16 cellular contexts compared by ENCODE assay signal in genomic region chr15:57923750-57924149, GRCh38.
A peak's percentile ranks its signal among the peaks of the same experiment; 100 is the strongest.
DNase-seq lines count a peak whose midpoint lies in the region; ATAC-seq and TF ChIP-seq lines count a peak whose summit lies in the region.
"Had no signal": no experiment of that assay in that cellular context is flagged by ENCODE, and none has a peak within 500 bp of the region (broad histone marks: within the 10 kb centered on the region; RNA-seq: fewer than 3 reads in every experiment).

No MANE protein-coding gene starts in this region.

- in situ Hi-C loops in mammary epithelial cell (cut with MboI; ENCODE audit: low sequenced_read_pairs in 2 of 2), result no loop called here

- H3K27me3 ChIP-seq in mammary epithelial cell (ENCODE audit: insufficient read depth, low read length) (no peaks in the 10 kb centered on the region), right atrium auricular region (no peaks in the 10 kb centered on the region), aorta (ENCODE audit: control insufficient read depth in 1 of 2, insufficient read depth in 2 of 2, low read length in 1 of 2) (no peaks in the 10 kb centered on the region)
- H3K27me3 ChIP-seq: ovary had no signal

- H3K4me1 ChIP-seq in mammary epithelial cell (ENCODE audit: insufficient read depth, low read length) (no peaks in the 10 kb centered on the region), right atrium auricular region (peaks cover 0 to 44% of the 10 kb centered on the region in 2 donors), aorta (ENCODE audit: control insufficient read depth in 1 of 2, insufficient read depth in 2 of 2, low read length in 2 of 2) (peaks cover 0 to 3% of the 10 kb centered on the region in 2 donors)

- H3K9me3 Mint-ChIP-seq in MCF 10A (ENCODE audit: unreplicated experiment) (no peaks in the 10 kb centered on the region), progenitor cell of endocrine pancreas (ENCODE audit: low read depth) (peaks cover 3% of the 10 kb centered on the region), natural killer cell (no peaks in the 10 kb centered on the region)

- H3K4me3 ChIP-seq in mammary epithelial cell (replicated peaks in 1 of 3; ENCODE audit: insufficient read depth in 1 of 3, low read depth in 2 of 3, low read length in 3 of 3) (no peak overlapping the region), right atrium auricular region (no peak overlapping the region), aorta (ENCODE audit: low read length in 2 of 2) (peak overlapping the region in 1 of 2 donors; percentile 17)
- H3K4me3 ChIP-seq: ovary had no signal

- 81% methylated on average over 2 of the region's 3 CpGs for WGBS in mammary epithelial cell (ENCODE audit: low coverage, missing lambda C conversion rate)
- WGBS in aorta, 2 donors, result 8 to 13% methylated on average over 3 of the region's 3 CpGs

- H3K27me3 Mint-ChIP-seq in MCF 10A (ENCODE audit: insufficient read depth, unreplicated experiment) (no peaks in the 10 kb centered on the region), progenitor cell of endocrine pancreas (peaks cover 8% of the 10 kb centered on the region), natural killer cell (ENCODE audit: low read depth in 2 of 2) (peaks cover 2 to 39% of the 10 kb centered on the region in 2 donors)

- no peaks in the 10 kb centered on the region for H3K79me2 ChIP-seq in mammary epithelial cell (ENCODE audit: insufficient read depth, low read length)

- no peaks in the 10 kb centered on the region for H3K36me3 Mint-ChIP-seq in MCF 10A (ENCODE audit: insufficient read depth, unreplicated experiment)
- H3K36me3 Mint-ChIP-seq in progenitor cell of endocrine pancreas (ENCODE audit: insufficient read depth), result no peaks in the 10 kb centered on the region
- no peaks in the 10 kb centered on the region for H3K36me3 Mint-ChIP-seq in natural killer cell

- TF ChIP-seq CTCF in MCF 10A (IDR thresholded peaks at IDR 0.05; ENCODE audit: unreplicated experiment) (no peak), mammary epithelial cell (conservative IDR thresholded peaks at IDR 0.05 in 1 of 2, IDR thresholded peaks at IDR 0.05 in 1 of 2; ENCODE audit: extremely low read depth in 1 of 2, insufficient read depth in 1 of 2, low read depth in 1 of 2, low read length in 2 of 2) (no peak), right atrium auricular region (IDR thresholded peaks at IDR 0.05) (no peak), progenitor cell of endocrine pancreas (IDR thresholded peaks at IDR 0.05; ENCODE audit: unreplicated experiment) (no peak), natural killer cell (IDR thresholded peaks at IDR 0.05) (no peak)

- BruUV-seq in MCF 10A (replicated peaks; lab: Mats Ljungman, UMichigan) (no TSS peak), mammary epithelial cell (replicated peaks; lab: Mats Ljungman, UMichigan) (no TSS peak)

- H3K4me2 ChIP-seq in mammary epithelial cell (ENCODE audit: insufficient read depth, low read depth, low read length), result no peak overlapping the region
- H3K4me2 ChIP-seq: KMS-11 had no signal

- no peak overlapping the region for H3K4me3 Mint-ChIP-seq in MCF 10A (ENCODE audit: unreplicated experiment)
- H3K4me3 Mint-ChIP-seq in progenitor cell of endocrine pancreas (ENCODE audit: low read depth), result no peak overlapping the region
- no peak overlapping the region for H3K4me3 Mint-ChIP-seq in natural killer cell

- dilution Hi-C loops in mammary epithelial cell (cut with HindIII; ENCODE audit: low sequenced_read_pairs), result no loop called here

- CTCF ChIA-PET in MCF 10A (lab: Yijun Ruan, JAX) (interaction anchor here (0.6 to 2.5 kb wide), 7 partner anchors 13 to 192 kb away, joined by 3 to 11 read pairs (median 4); no protein-coding TSS in a partner anchor), mammary epithelial cell (lab: Charles Lee; ENCODE audit: low non-redundant PET) (no interaction called here)

- H2AFZ ChIP-seq in mammary epithelial cell (ENCODE audit: low read depth, low read length), result no peak overlapping the region

- H3K9ac ChIP-seq in mammary epithelial cell (ENCODE audit: insufficient read depth, low read length), result no peak overlapping the region
- H3K9ac ChIP-seq: KMS-11 had no signal

- intact Hi-C loops in MCF 10A (cut with micrococcal nuclease) (loop anchor here (5.0 kb wide), 1 partner anchor 56 kb away; no protein-coding TSS in a partner anchor), mammary epithelial cell (cut with micrococcal nuclease) (no loop called here), sciatic nerve (cut with DNase I) (no loop called here), aorta (cut with DNase I) (no loop called here), natural killer cell (cut with micrococcal nuclease) (no loop called here)

- H3K9me3 ChIP-seq in mammary epithelial cell (replicated peaks; ENCODE audit: insufficient read depth, low read length), result no peaks in the 10 kb centered on the region
- no peaks in the 10 kb centered on the region for H3K9me3 ChIP-seq in right atrium auricular region
- H3K9me3 ChIP-seq in aorta (ENCODE audit: control insufficient read depth, low read length), result no peaks in the 10 kb centered on the region
- H3K9me3 ChIP-seq: ovary had no signal

- no peaks in the 10 kb centered on the region for H4K20me1 ChIP-seq in mammary epithelial cell (ENCODE audit: insufficient read depth, low read length)

- H3K36me3 ChIP-seq in mammary epithelial cell (ENCODE audit: insufficient read depth, low read length) (no peaks in the 10 kb centered on the region), right atrium auricular region (no peaks in the 10 kb centered on the region), aorta (ENCODE audit: control insufficient read depth in 1 of 2, insufficient read depth in 2 of 2, low read length in 1 of 2) (no peaks in the 10 kb centered on the region)
- H3K36me3 ChIP-seq: ovary had no signal

- H3K27ac ChIP-seq in mammary epithelial cell (ENCODE audit: insufficient read depth, low read depth, low read length) (no peak overlapping the region), right atrium auricular region (peak overlapping the region; percentile 72 to 82), aorta (ENCODE audit: low read depth in 1 of 2, low read length in 2 of 2) (peak overlapping the region; percentile 6 to 35)
- H3K27ac ChIP-seq: 22Rv1, KMS-11 had no signal

- POLR2A ChIA-PET in MCF 10A (lab: Yijun Ruan, JAX), result interaction anchor here (1.7 kb wide), 1 partner anchor 17 kb away, joined by 3 read pairs; no protein-coding TSS in a partner anchor

- ATAC-seq in sciatic nerve, result peak; percentile 7
- ATAC-seq in aorta (ENCODE audit: low FRiP score), result peak; percentile 32
- ATAC-seq in HG03378 (IDR thresholded peaks at IDR 0.05; ENCODE audit: unreplicated experiment), result no peak
- no peak for ATAC-seq in natural killer cell
- ATAC-seq: activated CD4-positive, CD25-positive, alpha-beta regulatory T cell treated with anti-CD3 and anti-CD28 coated beads, Interleukin-2, amount 50 U/mL, for 24 hours had no signal

- H3K4me1 Mint-ChIP-seq in MCF 10A (ENCODE audit: insufficient read depth, unreplicated experiment), result peaks cover 34% of the 10 kb centered on the region
- no peaks in the 10 kb centered on the region for H3K4me1 Mint-ChIP-seq in progenitor cell of endocrine pancreas (ENCODE audit: low read depth)
- H3K4me1 Mint-ChIP-seq in natural killer cell, result no peaks in the 10 kb centered on the region

- H3K27ac Mint-ChIP-seq in MCF 10A (ENCODE audit: low read depth, unreplicated experiment) (peak overlapping the region; percentile 58), progenitor cell of endocrine pancreas (no peak overlapping the region), natural killer cell (no peak overlapping the region)

- peak; percentile 67 for DNase-seq in MCF 10A (ENCODE audit: unreplicated experiment)
- no peak for DNase-seq in mammary epithelial cell
- peak; percentile 75 for DNase-seq in right atrium auricular region (ENCODE audit: low spot score)
- DNase-seq in sciatic nerve (ENCODE audit: low spot score), result no peak
- peak in 1 of 2 donors; percentile 65 for DNase-seq in aorta
- no peak for DNase-seq in progenitor cell of endocrine pancreas (ENCODE audit: low spot score, unreplicated experiment)
- DNase-seq in natural killer cell, result no peak
- DNase-seq: activated gamma-delta T cell treated with Interleukin-2 at 50 U/mL for 16 hours; DMS79; SHP77; stimulated activated CD4-positive, alpha-beta T cell treated with anti-CD3 and anti-CD28 coated beads, Interleukin-15, amount 100 ng/mL, for 24 hours had no signal

Comparison
In these comparisons a context has a peak if more than half of its experiments do, and no peak if none do; other contexts are left out.
1. DNase-seq: peak in MCF 10A (single experiment) and right atrium auricular region (single experiment); none in mammary epithelial cell (single experiment), sciatic nerve (single experiment), progenitor cell of endocrine pancreas (single experiment) and natural killer cell (single experiment).
2. ATAC-seq: peak in sciatic nerve (single experiment) and aorta (single experiment); none in HG03378 (single experiment) and natural killer cell (0 of 3).